Comparison of ENCODE assay signal across 1 cellular context in the genomic region with DNA sequence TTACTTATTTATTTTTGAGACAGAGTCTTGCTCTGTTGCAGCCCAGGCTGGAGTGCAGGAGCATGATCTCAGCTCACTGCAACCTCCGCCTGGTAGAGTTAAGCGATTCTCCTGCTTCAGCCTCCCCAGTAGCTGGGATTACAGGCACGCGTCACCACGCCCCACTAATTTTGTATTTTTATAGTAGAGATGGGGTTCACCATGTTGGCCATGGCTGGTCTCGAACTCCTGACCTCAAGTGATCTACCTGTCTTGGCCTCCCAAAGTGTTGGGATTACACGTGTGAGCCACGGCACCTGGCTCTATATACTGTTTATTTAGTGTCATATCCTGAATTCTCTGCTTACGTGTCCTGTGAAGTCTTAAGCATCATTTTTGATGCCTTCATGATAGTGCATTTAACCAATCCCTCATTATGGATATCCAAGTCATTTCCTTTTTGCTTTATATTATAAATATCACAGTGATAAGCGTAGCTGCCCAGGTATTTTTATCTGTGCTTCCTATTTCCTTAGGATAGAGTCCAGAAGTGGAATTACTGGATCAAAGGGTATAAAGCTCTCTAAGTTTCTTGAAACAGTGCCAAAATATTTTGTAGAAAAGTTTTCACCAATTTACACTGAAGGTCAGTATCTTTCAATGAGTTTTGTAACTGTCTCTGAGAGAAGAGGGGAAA.
TF ChIP-seq lines count a peak whose summit lies in the region.

No MANE protein-coding gene starts in this region.

TF ChIP-seq in WTC11, 78 proteins besides CTCF, POLR2A, EP300 and RAD21 (continued from another document):
- TF ChIP-seq, protein P1, sequence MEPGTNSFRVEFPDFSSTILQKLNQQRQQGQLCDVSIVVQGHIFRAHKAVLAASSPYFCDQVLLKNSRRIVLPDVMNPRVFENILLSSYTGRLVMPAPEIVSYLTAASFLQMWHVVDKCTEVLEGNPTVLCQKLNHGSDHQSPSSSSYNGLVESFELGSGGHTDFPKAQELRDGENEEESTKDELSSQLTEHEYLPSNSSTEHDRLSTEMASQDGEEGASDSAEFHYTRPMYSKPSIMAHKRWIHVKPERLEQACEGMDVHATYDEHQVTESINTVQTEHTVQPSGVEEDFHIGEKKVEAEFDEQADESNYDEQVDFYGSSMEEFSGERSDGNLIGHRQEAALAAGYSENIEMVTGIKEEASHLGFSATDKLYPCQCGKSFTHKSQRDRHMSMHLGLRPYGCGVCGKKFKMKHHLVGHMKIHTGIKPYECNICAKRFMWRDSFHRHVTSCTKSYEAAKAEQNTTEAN (CRISPR knock-in tag; IDR thresholded peaks at IDR 0.05), result no peak
- TF ChIP-seq ZNF263 (CRISPR knock-in tag; IDR thresholded peaks at IDR 0.05; ENCODE audit: low read depth) (no peak), ATF1 (CRISPR knock-in tag; IDR thresholded peaks at IDR 0.05) (no peak), SMAD3 (CRISPR knock-in tag; IDR thresholded peaks at IDR 0.05; ENCODE audit: borderline replicate concordance) (no peak), RELA (CRISPR knock-in tag; IDR thresholded peaks at IDR 0.05; ENCODE audit: borderline replicate concordance) (no peak), CREB1 (CRISPR knock-in tag; IDR thresholded peaks at IDR 0.05) (no peak)
- TF ChIP-seq, protein P2, sequence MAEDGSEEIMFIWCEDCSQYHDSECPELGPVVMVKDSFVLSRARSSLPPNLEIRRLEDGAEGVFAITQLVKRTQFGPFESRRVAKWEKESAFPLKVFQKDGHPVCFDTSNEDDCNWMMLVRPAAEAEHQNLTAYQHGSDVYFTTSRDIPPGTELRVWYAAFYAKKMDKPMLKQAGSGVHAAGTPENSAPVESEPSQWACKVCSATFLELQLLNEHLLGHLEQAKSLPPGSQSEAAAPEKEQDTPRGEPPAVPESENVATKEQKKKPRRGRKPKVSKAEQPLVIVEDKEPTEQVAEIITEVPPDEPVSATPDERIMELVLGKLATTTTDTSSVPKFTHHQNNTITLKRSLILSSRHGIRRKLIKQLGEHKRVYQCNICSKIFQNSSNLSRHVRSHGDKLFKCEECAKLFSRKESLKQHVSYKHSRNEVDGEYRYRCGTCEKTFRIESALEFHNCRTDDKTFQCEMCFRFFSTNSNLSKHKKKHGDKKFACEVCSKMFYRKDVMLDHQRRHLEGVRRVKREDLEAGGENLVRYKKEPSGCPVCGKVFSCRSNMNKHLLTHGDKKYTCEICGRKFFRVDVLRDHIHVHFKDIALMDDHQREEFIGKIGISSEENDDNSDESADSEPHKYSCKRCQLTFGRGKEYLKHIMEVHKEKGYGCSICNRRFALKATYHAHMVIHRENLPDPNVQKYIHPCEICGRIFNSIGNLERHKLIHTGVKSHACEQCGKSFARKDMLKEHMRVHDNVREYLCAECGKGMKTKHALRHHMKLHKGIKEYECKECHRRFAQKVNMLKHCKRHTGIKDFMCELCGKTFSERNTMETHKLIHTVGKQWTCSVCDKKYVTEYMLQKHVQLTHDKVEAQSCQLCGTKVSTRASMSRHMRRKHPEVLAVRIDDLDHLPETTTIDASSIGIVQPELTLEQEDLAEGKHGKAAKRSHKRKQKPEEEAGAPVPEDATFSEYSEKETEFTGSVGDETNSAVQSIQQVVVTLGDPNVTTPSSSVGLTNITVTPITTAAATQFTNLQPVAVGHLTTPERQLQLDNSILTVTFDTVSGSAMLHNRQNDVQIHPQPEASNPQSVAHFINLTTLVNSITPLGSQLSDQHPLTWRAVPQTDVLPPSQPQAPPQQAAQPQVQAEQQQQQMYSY (CRISPR knock-in tag; IDR thresholded peaks at IDR 0.05), result no peak
